ENCODE assay signal across 16 cellular contexts in genomic region chr10:73717564-73717963, GRCh38. TPM values are rescaled to one million over a fixed set of nuclear protein-coding genes. Genes with fewer than 3 reads are reported as not detected.
DNase-seq lines count a peak whose midpoint lies in the region; ATAC-seq, FAIRE-seq and TF ChIP-seq lines count a peak whose summit lies in the region.
"Had no signal": no experiment of that assay in that cellular context is flagged by ENCODE, and none has a peak within 500 bp of the region (broad histone marks: within the 10 kb centered on the region; RNA-seq: fewer than 3 reads in every experiment).

No MANE protein-coding gene starts in this region.

- peaks cover 10% of the 10 kb centered on the region for H3K4me1 ChIP-seq in MM.1S (ENCODE audit: low read length)
- no peaks in the 10 kb centered on the region for H3K4me1 ChIP-seq in naive thymus-derived CD4-positive, alpha-beta T cell (ENCODE audit: control insufficient read depth in 2 of 2, insufficient read depth in 2 of 2, low read length in 2 of 2)
- no peaks in the 10 kb centered on the region for H3K4me1 ChIP-seq in mammary epithelial cell (ENCODE audit: insufficient read depth, low read length)
- H3K4me1 ChIP-seq in transverse colon, result no peaks in the 10 kb centered on the region
- H3K4me1 ChIP-seq: body of pancreas, stomach had no signal

- intact Hi-C loops in naive thymus-derived CD4-positive, alpha-beta T cell (cut with micrococcal nuclease), result no loop called here
- intact Hi-C loops in mammary epithelial cell (cut with micrococcal nuclease) (no loop called here), transverse colon (cut with DNase I; ENCODE audit: low total_unique reads) (no loop called here)

- FAIRE-seq in HTR-8/SVneo (lab: Jason Lieb, UNC), result no peak
- FAIRE-seq in RCC 7860 (lab: Jason Lieb, UNC), result no peak

- no peak for TF ChIP-seq EP300 in transverse colon (IDR thresholded peaks at IDR 0.05; ENCODE audit: low read depth)

- H3K4me3 ChIP-seq in GM12864 (ENCODE audit: low read depth, low read length) (no peak overlapping the region), MM.1S (ENCODE audit: low read length) (peak overlapping the region; percentile 1; the same call in 1 of the 2 replicates), mammary epithelial cell (replicated peaks in 1 of 3; ENCODE audit: insufficient read depth in 1 of 3, low read depth in 2 of 3, low read length in 3 of 3) (no peak overlapping the region), transverse colon (no peak overlapping the region)
- no peak overlapping the region for H3K4me3 ChIP-seq in naive thymus-derived CD4-positive, alpha-beta T cell (ENCODE audit: low read length)
- H3K4me3 ChIP-seq: body of pancreas, stomach had no signal

- H3K36me3 ChIP-seq in MM.1S (replicated peaks; ENCODE audit: insufficient read depth, low read length) (peaks cover 6% of the 10 kb centered on the region), mammary epithelial cell (ENCODE audit: insufficient read depth, low read length) (peaks cover 14% of the 10 kb centered on the region), transverse colon (peaks cover 0 to 47% (median 22%) of the 10 kb centered on the region in 4 donors)
- H3K36me3 ChIP-seq in naive thymus-derived CD4-positive, alpha-beta T cell (ENCODE audit: control insufficient read depth in 2 of 3, insufficient read depth in 3 of 3, low read length in 3 of 3), result peaks cover 15 to 60% (median 16%) of the 10 kb centered on the region in 3 experiments

- no TSS peak for BruUV-seq in mammary epithelial cell (replicated peaks; lab: Mats Ljungman, UMichigan)

- TF ChIP-seq CTCF in GM12864 (IDR thresholded peaks at IDR 0.05; ENCODE audit: low read depth, low read length, missing control alignments) (no peak), MM.1S (IDR thresholded peaks at IDR 0.05; ENCODE audit: low read length) (no peak), VCaP (conservative IDR thresholded peaks at IDR 0.05) (no peak), mammary epithelial cell (conservative IDR thresholded peaks at IDR 0.05 in 1 of 2, IDR thresholded peaks at IDR 0.05 in 1 of 2; ENCODE audit: extremely low read depth in 1 of 2, insufficient read depth in 1 of 2, low read depth in 1 of 2, low read length in 2 of 2) (no peak), transverse colon (IDR thresholded peaks at IDR 0.05) (no peak)

- H3K9me2 ChIP-seq in MM.1S (replicated peaks; ENCODE audit: insufficient read depth, low read length), result no peaks in the 10 kb centered on the region

- H3K4me2 ChIP-seq in MM.1S (ENCODE audit: low read depth, low read length) (peak overlapping the region; percentile 54), mammary epithelial cell (ENCODE audit: insufficient read depth, low read depth, low read length) (no peak overlapping the region)

- H3K4me1 Mint-ChIP-seq in naive thymus-derived CD4-positive, alpha-beta T cell, result peaks cover 0 to 9% (median 0%) of the 10 kb centered on the region in 7 donors

- no peaks in the 10 kb centered on the region for H3K27me3 Mint-ChIP-seq in naive thymus-derived CD4-positive, alpha-beta T cell

- ATAC-seq in naive thymus-derived CD4-positive, alpha-beta T cell, result peak; percentile 36
- ATAC-seq: body of pancreas, HCT116, PC-3 had no signal

- 61% methylated on average over 5 of the region's 5 CpGs for WGBS in mammary epithelial cell (ENCODE audit: low coverage, missing lambda C conversion rate)
- WGBS in transverse colon (ENCODE audit: low coverage in 1 of 2), 2 donors, result 50 to 68% methylated on average over 4 to 5 of the region's 5 CpGs

- no peaks in the 10 kb centered on the region for H3K9me3 Mint-ChIP-seq in naive thymus-derived CD4-positive, alpha-beta T cell

- H2AFZ ChIP-seq in MM.1S (ENCODE audit: low read length) (no peak overlapping the region), mammary epithelial cell (ENCODE audit: low read depth, low read length) (no peak overlapping the region)

- H4K20me1 ChIP-seq in MM.1S (ENCODE audit: insufficient read depth, low read length) (no peaks in the 10 kb centered on the region), mammary epithelial cell (ENCODE audit: insufficient read depth, low read length) (no peaks in the 10 kb centered on the region)

- H3K79me2 ChIP-seq in MM.1S (ENCODE audit: low read length) (peaks cover 5% of the 10 kb centered on the region; the same call in 1 of the 2 replicates), mammary epithelial cell (ENCODE audit: insufficient read depth, low read length) (no peaks in the 10 kb centered on the region)

- H3F3A ChIP-seq in MM.1S (ENCODE audit: insufficient read depth, low read length), result peaks cover 8% of the 10 kb centered on the region; the same call in 1 of the 2 replicates

- DNase-seq in GM12864 (ENCODE audit: low read depth) (peak; percentile 10), MM.1S (peak; percentile 20), HTR-8/SVneo (ENCODE audit: insufficient read length, low spot score) (no peak), mammary epithelial cell (no peak), transverse colon (no peak), RCC 7860 (ENCODE audit: low spot score) (no peak)
- no peak for DNase-seq in naive thymus-derived CD4-positive, alpha-beta T cell
- DNase-seq: activated T-cell treated with anti-CD3 and anti-CD28 coated beads, Interleukin-2, amount 50 U/mL, for 48 hours; body of pancreas; NCI-H2081; PC-3; posterior cingulate gyrus; stimulated activated CD4-positive, alpha-beta T cell treated with anti-CD3 and anti-CD28 coated beads, Interleukin-1b, Interleukin-23, amount 100 ng/mL, for 48 hours; stomach had no signal

- no peak overlapping the region for H3K4me3 Mint-ChIP-seq in naive thymus-derived CD4-positive, alpha-beta T cell

- H3K27ac ChIP-seq in MM.1S (ENCODE audit: low read length), result peak overlapping the region; percentile 54; the same call in 1 of the 2 replicates
- peak overlapping the region; percentile 86 for H3K27ac ChIP-seq in VCaP
- H3K27ac ChIP-seq in naive thymus-derived CD4-positive, alpha-beta T cell (ENCODE audit: low read depth, low read length), result no peak overlapping the region
- H3K27ac ChIP-seq in mammary epithelial cell (ENCODE audit: insufficient read depth, low read depth, low read length), result no peak overlapping the region
- peak overlapping the region in 2 of 4 donors; percentile 12 to 50 for H3K27ac ChIP-seq in transverse colon

- peak overlapping the region in 1 of 9 donors; percentile 2 for H3K27ac Mint-ChIP-seq in naive thymus-derived CD4-positive, alpha-beta T cell

- POLR2A ChIA-PET in naive thymus-derived CD4-positive, alpha-beta T cell (lab: Charles Lee), result interaction anchor here (0.7 kb wide), 1 partner anchor 282 kb away, joined by 4 read pairs; no protein-coding TSS in a partner anchor

- CTCF ChIA-PET in naive thymus-derived CD4-positive, alpha-beta T cell (lab: Charles Lee), result no interaction called here
- CTCF ChIA-PET in mammary epithelial cell (lab: Charles Lee; ENCODE audit: low non-redundant PET), result no interaction called here

- dilution Hi-C loops in mammary epithelial cell (cut with HindIII; ENCODE audit: low sequenced_read_pairs), result no loop called here

- H3K9me3 ChIP-seq in MM.1S (replicated peaks; ENCODE audit: insufficient read depth, low read length) (no peaks in the 10 kb centered on the region), mammary epithelial cell (replicated peaks; ENCODE audit: insufficient read depth, low read length) (no peaks in the 10 kb centered on the region), transverse colon (no peaks in the 10 kb centered on the region)
- H3K9me3 ChIP-seq in naive thymus-derived CD4-positive, alpha-beta T cell (ENCODE audit: control insufficient read depth in 2 of 3, low read length in 3 of 3), result no peaks in the 10 kb centered on the region
- H3K9me3 ChIP-seq: body of pancreas, stomach had no signal

- peaks cover 3 to 57% (median 17%) of the 10 kb centered on the region in 5 donors for H3K36me3 Mint-ChIP-seq in naive thymus-derived CD4-positive, alpha-beta T cell

- H3K9ac ChIP-seq in MM.1S (ENCODE audit: low read length) (peak overlapping the region; percentile 31; the same call in 1 of the 2 replicates), mammary epithelial cell (ENCODE audit: insufficient read depth, low read length) (no peak overlapping the region)

- H3K27me3 ChIP-seq in MM.1S (replicated peaks; ENCODE audit: insufficient read depth, low read length), result no peaks in the 10 kb centered on the region
- no peaks in the 10 kb centered on the region for H3K27me3 ChIP-seq in naive thymus-derived CD4-positive, alpha-beta T cell (ENCODE audit: control insufficient read depth in 2 of 2, insufficient read depth in 2 of 2, low read length in 2 of 2)
- no peaks in the 10 kb centered on the region for H3K27me3 ChIP-seq in mammary epithelial cell (ENCODE audit: insufficient read depth, low read length)
- no peaks in the 10 kb centered on the region for H3K27me3 ChIP-seq in transverse colon
- H3K27me3 ChIP-seq: body of pancreas, stomach had no signal

- no peak for TF ChIP-seq POLR2A in transverse colon (IDR thresholded peaks at IDR 0.05)

- in situ Hi-C loops in mammary epithelial cell (cut with MboI; ENCODE audit: low sequenced_read_pairs in 2 of 2), result no loop called here
- in situ Hi-C loops in transverse colon (cut with MboI; ENCODE audit: low pct_ligation_motif_present in 1 of 4, low pct_unique_long_range_greater_than_20kb in 1 of 4, low sequenced_read_pairs in 3 of 4), result no loop called here

RNA-seq across cellular contexts. Expression of gene AGAP5, which starts 19.7 kb away (rescaled TPM):
- 10 to 100 TPM in 3 of 5 experiments, 1 to 10 TPM in 2; 7.8 to 16.6 (median 10.5) TPM for total RNA-seq in naive thymus-derived CD4-positive, alpha-beta T cell
- polyA plus RNA-seq in naive thymus-derived CD4-positive, alpha-beta T cell, result not detected
- total RNA-seq in mammary epithelial cell, result 1 to 10 TPM; 3.3 to 8.5 TPM
- 2.5 TPM for polyA plus RNA-seq in mammary epithelial cell
- polyA minus RNA-seq in mammary epithelial cell, result not detected
- total RNA-seq in transverse colon, result 10 to 100 TPM in 1 of 4 donors, 1 to 10 TPM in 2, not detected in 1; 8.0 to 12.7 (median 8.6) TPM

RNA-seq across cellular contexts. Expression of gene SEC24C, which starts 26.6 kb away (rescaled TPM):
- 100 to 1,000 TPM in 2 of 5 experiments, 10 to 100 TPM in 3; 68.7 to 122 (median 95.4) TPM for total RNA-seq in naive thymus-derived CD4-positive, alpha-beta T cell
- 10 to 100 TPM; 23.3 to 41.4 TPM for polyA plus RNA-seq in naive thymus-derived CD4-positive, alpha-beta T cell
- total RNA-seq in mammary epithelial cell (10 to 100 TPM; 48.0 to 68.0 TPM), transverse colon (100 to 1,000 TPM in 2 of 4 donors, 10 to 100 TPM in 2; 46.7 to 104 (median 80.2) TPM)
- polyA plus RNA-seq in mammary epithelial cell, result 62.6 TPM
- polyA minus RNA-seq in mammary epithelial cell, result 134 TPM

Comparison
In these comparisons a context has a peak if more than half of its experiments do, and no peak if none do; other contexts are left out.
1. DNase-seq: peak in GM12864 (single experiment) and MM.1S (single experiment); none in naive thymus-derived CD4-positive, alpha-beta T cell (0 of 9), HTR-8/SVneo (single experiment), mammary epithelial cell (single experiment), transverse colon (single experiment) and RCC 7860 (single experiment).
2. H3K27ac ChIP-seq: peak in MM.1S (single experiment) and VCaP (single experiment); none in naive thymus-derived CD4-positive, alpha-beta T cell (single experiment) and mammary epithelial cell (single experiment).